ENCODE assay signal across 9 cellular contexts in genomic region chr1:26225033-26225831, GRCh38. TPM values are rescaled to one million over a fixed set of nuclear protein-coding genes. Genes with fewer than 3 reads are reported as not detected.
DNase-seq lines count a peak whose midpoint lies in the region; ATAC-seq and TF ChIP-seq lines count a peak whose summit lies in the region.
"Had no signal": no experiment of that assay in that cellular context is flagged by ENCODE, and none has a peak within 500 bp of the region (broad histone marks: within the 10 kb centered on the region; RNA-seq: fewer than 3 reads in every experiment).

No MANE protein-coding gene starts in this region.

- H3K36me3 ChIP-seq in naive thymus-derived CD4-positive, alpha-beta T cell (ENCODE audit: control insufficient read depth in 2 of 3, insufficient read depth in 3 of 3, low read length in 3 of 3): no peaks in the 10 kb centered on the region
- H3K36me3 ChIP-seq in suprapubic skin: no peaks in the 10 kb centered on the region

- H3K27ac Mint-ChIP-seq in IgD-negative memory B cell: no peak overlapping the region
- peak overlapping the region in 5 of 9 donors; percentile 5 to 47 (median 22) for H3K27ac Mint-ChIP-seq in naive thymus-derived CD4-positive, alpha-beta T cell

- DNase-seq in activated effector memory CD4-positive, alpha-beta T cell treated with Interleukin-2 at 50 U/mL for 16 hours: peak; percentile 11
- DNase-seq in foreskin fibroblast (peak in 1 of 2 donors; percentile 52), suprapubic skin (ENCODE audit: low spot score in 2 of 2) (peak in 1 of 2 donors; percentile 72), HPDE6-E6E7 (ENCODE audit: extremely low spot score) (no peak)
- peak in 8 of 9 donors; percentile 10 to 41 (median 20) for DNase-seq in naive thymus-derived CD4-positive, alpha-beta T cell

- CTCF ChIA-PET in naive thymus-derived CD4-positive, alpha-beta T cell (lab: Charles Lee): interaction anchor here (0.5 kb wide), 1 partner anchor 19 kb away, joined by 4 read pairs; no protein-coding TSS in a partner anchor

- H3K4me1 Mint-ChIP-seq in IgD-negative memory B cell: peaks cover 10% of the 10 kb centered on the region in 3 donors
- H3K4me1 Mint-ChIP-seq in naive thymus-derived CD4-positive, alpha-beta T cell: peaks cover 5 to 12% (median 8%) of the 10 kb centered on the region in 7 donors

- TF ChIP-seq POLR2A in suprapubic skin (IDR thresholded peaks at IDR 0.05) (no peak), GM18505 (IDR thresholded peaks at IDR 0.05; ENCODE audit: borderline replicate concordance, extremely low read depth, insufficient read depth, insufficient read length) (no peak)

- H3K4me1 ChIP-seq in naive thymus-derived CD4-positive, alpha-beta T cell (ENCODE audit: control insufficient read depth in 2 of 2, insufficient read depth in 2 of 2, low read length in 2 of 2): peaks cover 0 to 5% of the 10 kb centered on the region in 2 donors
- H3K4me1 ChIP-seq in suprapubic skin: peaks cover 10% of the 10 kb centered on the region

- TF ChIP-seq EP300 in suprapubic skin (IDR thresholded peaks at IDR 0.05): no peak

- no peaks in the 10 kb centered on the region for H3K9me3 Mint-ChIP-seq in IgD-negative memory B cell
- no peaks in the 10 kb centered on the region for H3K9me3 Mint-ChIP-seq in naive thymus-derived CD4-positive, alpha-beta T cell

- H3K27me3 Mint-ChIP-seq in IgD-negative memory B cell: peaks cover 30% of the 10 kb centered on the region
- peaks cover 6 to 53% (median 15%) of the 10 kb centered on the region in 5 donors for H3K27me3 Mint-ChIP-seq in naive thymus-derived CD4-positive, alpha-beta T cell

- POLR2A ChIA-PET in naive thymus-derived CD4-positive, alpha-beta T cell (lab: Charles Lee): interaction anchor here (0.7 kb wide), 1 partner anchor 220 kb away, joined by 3 read pairs; no protein-coding TSS in a partner anchor

- no peaks in the 10 kb centered on the region for H3K9me3 ChIP-seq in naive thymus-derived CD4-positive, alpha-beta T cell (ENCODE audit: control insufficient read depth in 2 of 3, low read length in 3 of 3)
- H3K9me3 ChIP-seq in suprapubic skin: no peaks in the 10 kb centered on the region

- peak overlapping the region; percentile 70 to 87 (median 77) for H3K4me3 Mint-ChIP-seq in IgD-negative memory B cell
- peak overlapping the region; percentile 67 to 83 (median 78) for H3K4me3 Mint-ChIP-seq in naive thymus-derived CD4-positive, alpha-beta T cell

- intact Hi-C loops in naive thymus-derived CD4-positive, alpha-beta T cell (cut with micrococcal nuclease): no loop called here

- no peak overlapping the region for H3K27ac ChIP-seq in naive thymus-derived CD4-positive, alpha-beta T cell (ENCODE audit: low read depth, low read length)
- no peak overlapping the region for H3K27ac ChIP-seq in suprapubic skin

- no peaks in the 10 kb centered on the region for H3K36me3 Mint-ChIP-seq in IgD-negative memory B cell
- peaks cover 0 to 2% (median 0%) of the 10 kb centered on the region in 5 donors for H3K36me3 Mint-ChIP-seq in naive thymus-derived CD4-positive, alpha-beta T cell

- peaks cover 0 to 4% of the 10 kb centered on the region in 2 donors for H3K27me3 ChIP-seq in naive thymus-derived CD4-positive, alpha-beta T cell (ENCODE audit: control insufficient read depth in 2 of 2, insufficient read depth in 2 of 2, low read length in 2 of 2)
- peaks cover 13% of the 10 kb centered on the region for H3K27me3 ChIP-seq in suprapubic skin

- TF ChIP-seq CTCF in foreskin fibroblast (IDR thresholded peaks at IDR 0.05; ENCODE audit: low read depth, low read length): no peak
- TF ChIP-seq CTCF in suprapubic skin (IDR thresholded peaks at IDR 0.05): no peak

- 18% methylated on average over 40 of the region's 50 CpGs for WGBS in suprapubic skin

- peak; percentile 85 for ATAC-seq in naive thymus-derived CD4-positive, alpha-beta T cell
- ATAC-seq in HG02840 (IDR thresholded peaks at IDR 0.05; ENCODE audit: low FRiP score, unreplicated experiment) (no peak), GM18505 (IDR thresholded peaks at IDR 0.05; ENCODE audit: unreplicated experiment) (no peak)

- peak overlapping the region; percentile 35 to 40 for H3K4me3 ChIP-seq in foreskin fibroblast (ENCODE audit: low read depth in 1 of 2, low read length in 2 of 2)
- H3K4me3 ChIP-seq in naive thymus-derived CD4-positive, alpha-beta T cell (ENCODE audit: low read length): peak overlapping the region; percentile 44
- H3K4me3 ChIP-seq in suprapubic skin: peak overlapping the region; percentile 42

RNA-seq across cellular contexts. Expression of gene CEP85, which starts 8.8 kb away (rescaled TPM):
- polyA plus RNA-seq in IgD-negative memory B cell: 6.6 TPM
- total RNA-seq in naive thymus-derived CD4-positive, alpha-beta T cell: 10 to 100 TPM; 12.1 to 34.8 (median 20.7) TPM
- polyA plus RNA-seq in naive thymus-derived CD4-positive, alpha-beta T cell: 10 to 100 TPM in 1 of 2 donors, 1 to 10 TPM in 1; 5.4 to 12.1 TPM
- 10 to 100 TPM; 18.2 to 27.8 (median 18.7) TPM for total RNA-seq in suprapubic skin

RNA-seq across cellular contexts. Expression of gene CATSPER4, which starts 34.8 kb away (rescaled TPM):
- not detected for polyA plus RNA-seq in IgD-negative memory B cell
- total RNA-seq in naive thymus-derived CD4-positive, alpha-beta T cell: not detected
- polyA plus RNA-seq in naive thymus-derived CD4-positive, alpha-beta T cell: not detected
- not detected for total RNA-seq in suprapubic skin
- total RNA-seq: subcutaneous adipose tissue had no signal

RNA-seq across cellular contexts. Expression of gene CNKSR1, which starts 47.9 kb away (rescaled TPM):
- 2.2 TPM for polyA plus RNA-seq in IgD-negative memory B cell
- total RNA-seq in naive thymus-derived CD4-positive, alpha-beta T cell: 1 to 10 TPM; 2.4 to 7.5 (median 4.6) TPM
- 1 to 10 TPM in 1 of 2 donors, under 1 TPM in 1; 0.63 to 1.4 TPM for polyA plus RNA-seq in naive thymus-derived CD4-positive, alpha-beta T cell
- 10 to 100 TPM; 45.6 to 91.2 (median 53.7) TPM for total RNA-seq in suprapubic skin

RNA-seq across cellular contexts. Expression of gene ZNF593OS, which starts 53.6 kb away (rescaled TPM):
- 0.61 TPM for polyA plus RNA-seq in IgD-negative memory B cell
- total RNA-seq in naive thymus-derived CD4-positive, alpha-beta T cell: not detected
- polyA plus RNA-seq in naive thymus-derived CD4-positive, alpha-beta T cell: under 1 TPM in 1 of 2 donors, not detected in 1; 0.97 TPM
- total RNA-seq in suprapubic skin: not detected
- total RNA-seq: subcutaneous adipose tissue had no signal

RNA-seq across cellular contexts. Expression of gene SH3BGRL3, which starts 54.7 kb away (rescaled TPM):
- polyA plus RNA-seq in IgD-negative memory B cell: 1,152 TPM
- 100 to 1,000 TPM; 156 to 636 (median 224) TPM for total RNA-seq in naive thymus-derived CD4-positive, alpha-beta T cell
- polyA plus RNA-seq in naive thymus-derived CD4-positive, alpha-beta T cell: 100 to 1,000 TPM; 569 to 630 TPM
- 100 to 1,000 TPM in 1 of 4 donors, 10 to 100 TPM in 3; 53.5 to 104 (median 92.8) TPM for total RNA-seq in suprapubic skin

Comparison
In these comparisons a context has a peak if more than half of its experiments do, and no peak if none do; other contexts are left out.
1. H3K27ac Mint-ChIP-seq: peak in naive thymus-derived CD4-positive, alpha-beta T cell (5 of 9); none in IgD-negative memory B cell (0 of 3).
2. RNA of gene CNKSR1, which starts 47.9 kb away (total RNA-seq): 45.6 to 91.2 TPM in suprapubic skin; 2.4 to 7.5 TPM in naive thymus-derived CD4-positive, alpha-beta T cell; every median in the first group is over 4 times any median in the second.
3. Peak in every context shown above with its lines, with median percentiles within 50 percentile points of each other: H3K4me3 ChIP-seq.